In genomic region chr2:29808321-29808720, GRCh38 we compare ENCODE assay signal across 19 cellular contexts.
DNase-seq lines count a peak whose midpoint lies in the region.
"Had no signal": no experiment of that assay in that cellular context is flagged by ENCODE, and none has a peak within 500 bp of the region (broad histone marks: within the 10 kb centered on the region; RNA-seq: fewer than 3 reads in every experiment).

No MANE protein-coding gene starts in this region.

- peak; percentile 11 for DNase-seq in DMS53 (lab: John Stamatoyannopoulos, UW)
- DNase-seq in DMS53 treated with DMSO at 0.1 percent for 48 hours (lab: John Stamatoyannopoulos, UW; ENCODE audit: unreplicated experiment), result no peak
- peak; percentile 2 for DNase-seq in M059J (ENCODE audit: low read depth)
- DNase-seq in SK-N-DZ (ENCODE audit: low spot score), result peak; percentile 95
- no peak for DNase-seq in stimulated activated CD4-positive, alpha-beta T cell treated with anti-CD3 and anti-CD28 coated beads, Interleukin-4, amount 100 ng/mL, for 24 hours
- DNase-seq in NAMALWA (ENCODE audit: low spot score), result no peak
- no peak for DNase-seq in HT-29 (ENCODE audit: low spot score)
- DNase-seq: 8988T; ACHN; AML-193; BE2C; CD4-positive, alpha-beta T cell; CD8-positive, alpha-beta memory T cell; DMS153; DMS79 treated with DMSO at 0.1 percent for 48 hours; GF-D8; GM23248; H7; HCEC 1CT had no signal

Comparison
In these comparisons a context has a peak if more than half of its experiments do, and no peak if none do; other contexts are left out.
1. DNase-seq: peak in DMS53 (single experiment), M059J (single experiment) and SK-N-DZ (single experiment); none in DMS53 treated with DMSO at 0.1 percent for 48 hours (single experiment), stimulated activated CD4-positive, alpha-beta T cell treated with anti-CD3 and anti-CD28 coated beads, Interleukin-4, amount 100 ng/mL, for 24 hours (single experiment), NAMALWA (single experiment) and HT-29 (single experiment).